In genomic region chr7:55073051-55073511, GRCh38 we compare ENCODE assay signal across 8 cellular contexts. TPM values are rescaled to one million over a fixed set of nuclear protein-coding genes. Genes with fewer than 3 reads are reported as not detected.
A peak's percentile ranks its signal among the peaks of the same experiment; 100 is the strongest.
DNase-seq lines count a peak whose midpoint lies in the region; ATAC-seq, FAIRE-seq and TF ChIP-seq lines count a peak whose summit lies in the region.

No MANE protein-coding gene starts in this region.

- TF ChIP-seq CTCF in omental fat pad (IDR thresholded peaks at IDR 0.05): no peak

- peak; percentile 66 for ATAC-seq in HG02642 (IDR thresholded peaks at IDR 0.05; ENCODE audit: poor library complexity, unreplicated experiment)
- peak; percentile 48 for ATAC-seq in omental fat pad (ENCODE audit: low FRiP score)

- FAIRE-seq in RCC 7860 (lab: Jason Lieb, UNC): peak; percentile 78

- DNase-seq in NOMO-1 treated with DMSO at 0.1 percent for 48 hours (lab: John Stamatoyannopoulos, UW; ENCODE audit: unreplicated experiment): peak; percentile 5
- no peak for DNase-seq in NOMO-1 treated with dmso at 0.1 percent for 144 hours (lab: John Stamatoyannopoulos, UW; ENCODE audit: unreplicated experiment)
- peak; percentile 76 for DNase-seq in RCC 7860 (ENCODE audit: low spot score)
- no peak for DNase-seq in omental fat pad (ENCODE audit: low spot score)
- DNase-seq in iPS-NIHi11 (ENCODE audit: low spot score): no peak
- DNase-seq in cerebellar cortex (ENCODE audit: low spot score): no peak
- DNase-seq in NCI-H524 treated with DMSO at 0.1 percent for 48 hours (lab: John Stamatoyannopoulos, UW): no peak

RNA-seq across cellular contexts. Expression of gene EGFR, which starts 54.3 kb away (rescaled TPM):
- 100 to 1,000 TPM in 2 of 4 donors, 10 to 100 TPM in 2; 87.2 to 124 (median 94.5) TPM for total RNA-seq in omental fat pad

Comparison
In these comparisons a context has a peak if more than half of its experiments do, and no peak if none do; other contexts are left out.
1. DNase-seq: peak in NOMO-1 treated with DMSO at 0.1 percent for 48 hours (single experiment) and RCC 7860 (single experiment); none in NOMO-1 treated with dmso at 0.1 percent for 144 hours (single experiment), omental fat pad (single experiment), iPS-NIHi11 (single experiment), cerebellar cortex (single experiment) and NCI-H524 treated with DMSO at 0.1 percent for 48 hours (single experiment).